ENCODE assay signal across 7 cellular contexts in genomic region chr1:56313560-56313959, GRCh38.
"Had no signal": no experiment of that assay in that cellular context is flagged by ENCODE, and none has a peak within 500 bp of the region (broad histone marks: within the 10 kb centered on the region; RNA-seq: fewer than 3 reads in every experiment).

No MANE protein-coding gene starts in this region.

- H3K9ac ChIP-seq: KMS-11 had no signal

- DNase-seq: IMR-90, KBM-7, KG1 had no signal

- H3K4me3 ChIP-seq: K562 had no signal

- H3K4me2 ChIP-seq: KMS-11 had no signal

- H3K27ac ChIP-seq: HL-60, KMS-11 had no signal

- FAIRE-seq: HTR-8/SVneo, K562 had no signal

- ATAC-seq: K562 had no signal
